1 cellular context compared by ENCODE assay signal in genomic region chr6:10441655-10442009, GRCh38.
TF ChIP-seq lines count a peak whose summit lies in the region.

No MANE protein-coding gene starts in this region.

TF ChIP-seq in HepG2, 621 proteins besides CTCF, POLR2A, EP300 and RAD21:
- TF ChIP-seq ZNF660 (CRISPR knock-in tag; IDR thresholded peaks at IDR 0.05; ENCODE audit: borderline replicate concordance, low read depth) (no peak), ZNF782 (CRISPR knock-in tag; IDR thresholded peaks at IDR 0.05; ENCODE audit: borderline replicate concordance) (no peak), ISL2 (CRISPR knock-in tag; IDR thresholded peaks at IDR 0.05) (no peak), ZNF839 (CRISPR knock-in tag; IDR thresholded peaks at IDR 0.05; ENCODE audit: borderline replicate concordance) (no peak), CBX1 (IDR thresholded peaks at IDR 0.05; ENCODE audit: low read depth) (no peak), HDAC2 (CRISPR knock-in tag; IDR thresholded peaks at IDR 0.05) (no peak), ZNF577 (CRISPR knock-in tag; IDR thresholded peaks at IDR 0.05; ENCODE audit: borderline replicate concordance, low read depth) (no peak), ZNF652 (CRISPR knock-in tag; IDR thresholded peaks at IDR 0.05; ENCODE audit: borderline replicate concordance, low read depth) (no peak), ZNF670 (CRISPR knock-in tag; IDR thresholded peaks at IDR 0.05; ENCODE audit: borderline replicate concordance) (no peak), ZNF282 (IDR thresholded peaks at IDR 0.05; ENCODE audit: partially characterized antibody) (no peak), ZNF609 (CRISPR knock-in tag; IDR thresholded peaks at IDR 0.05; ENCODE audit: borderline replicate concordance) (no peak), ZNF746 (CRISPR knock-in tag; IDR thresholded peaks at IDR 0.05) (no peak), RNF2 (conservative IDR thresholded peaks at IDR 0.05; ENCODE audit: low read depth) (no peak), ZNF24 (IDR thresholded peaks at IDR 0.05) (no peak)
- TF ChIP-seq, protein P1, sequence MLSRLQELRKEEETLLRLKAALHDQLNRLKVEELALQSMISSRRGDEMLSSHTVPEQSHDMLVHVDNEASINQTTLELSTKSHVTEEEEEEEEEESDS (CRISPR knock-in tag; IDR thresholded peaks at IDR 0.05; ENCODE audit: borderline replicate concordance), result no peak
- TF ChIP-seq, protein P2, sequence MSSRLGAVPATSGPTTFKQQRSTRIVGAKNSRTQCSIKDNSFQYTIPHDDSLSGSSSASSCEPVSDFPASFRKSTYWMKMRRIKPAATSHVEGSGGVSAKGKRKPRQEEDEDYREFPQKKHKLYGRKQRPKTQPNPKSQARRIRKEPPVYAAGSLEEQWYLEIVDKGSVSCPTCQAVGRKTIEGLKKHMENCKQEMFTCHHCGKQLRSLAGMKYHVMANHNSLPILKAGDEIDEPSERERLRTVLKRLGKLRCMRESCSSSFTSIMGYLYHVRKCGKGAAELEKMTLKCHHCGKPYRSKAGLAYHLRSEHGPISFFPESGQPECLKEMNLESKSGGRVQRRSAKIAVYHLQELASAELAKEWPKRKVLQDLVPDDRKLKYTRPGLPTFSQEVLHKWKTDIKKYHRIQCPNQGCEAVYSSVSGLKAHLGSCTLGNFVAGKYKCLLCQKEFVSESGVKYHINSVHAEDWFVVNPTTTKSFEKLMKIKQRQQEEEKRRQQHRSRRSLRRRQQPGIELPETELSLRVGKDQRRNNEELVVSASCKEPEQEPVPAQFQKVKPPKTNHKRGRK (CRISPR knock-in tag; IDR thresholded peaks at IDR 0.05), result no peak
- TF ChIP-seq, protein P3, sequence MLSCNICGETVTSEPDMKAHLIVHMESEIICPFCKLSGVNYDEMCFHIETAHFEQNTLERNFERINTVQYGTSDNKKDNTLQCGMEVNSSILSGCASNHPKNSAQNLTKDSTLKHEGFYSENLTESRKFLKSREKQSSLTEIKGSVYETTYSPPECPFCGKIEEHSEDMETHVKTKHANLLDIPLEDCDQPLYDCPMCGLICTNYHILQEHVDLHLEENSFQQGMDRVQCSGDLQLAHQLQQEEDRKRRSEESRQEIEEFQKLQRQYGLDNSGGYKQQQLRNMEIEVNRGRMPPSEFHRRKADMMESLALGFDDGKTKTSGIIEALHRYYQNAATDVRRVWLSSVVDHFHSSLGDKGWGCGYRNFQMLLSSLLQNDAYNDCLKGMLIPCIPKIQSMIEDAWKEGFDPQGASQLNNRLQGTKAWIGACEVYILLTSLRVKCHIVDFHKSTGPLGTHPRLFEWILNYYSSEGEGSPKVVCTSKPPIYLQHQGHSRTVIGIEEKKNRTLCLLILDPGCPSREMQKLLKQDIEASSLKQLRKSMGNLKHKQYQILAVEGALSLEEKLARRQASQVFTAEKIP (CRISPR knock-in tag; IDR thresholded peaks at IDR 0.05; ENCODE audit: borderline replicate concordance), result no peak
TF ChIP-seq in HepG2: peak in this region for 0.
